ENCODE assay signal across 8 cellular contexts in genomic region chr14:78959674-78960264, GRCh38.
DNase-seq lines count a peak whose midpoint lies in the region; ATAC-seq and TF ChIP-seq lines count a peak whose summit lies in the region.

No MANE protein-coding gene starts in this region.

- H3K9me3 ChIP-seq in mucosa of descending colon, result no peaks in the 10 kb centered on the region

- CTCF ChIA-PET in activated CD8-positive, alpha-beta T cell treated with anti-CD3 and anti-CD28 coated beads, Interleukin-2, amount 10 ng/mL, durations not matched to agents 7 days and 5 days (lab: Charles Lee), result interaction anchor here (0.9 to 2.2 kb wide), 8 partner anchors 10 to 62 kb away, joined by 3 to 9 read pairs (median 3); no protein-coding TSS in a partner anchor

- no peak overlapping the region for H3K4me3 ChIP-seq in mucosa of descending colon

- no peaks in the 10 kb centered on the region for H3K9me3 Mint-ChIP-seq in activated CD8-positive, alpha-beta T cell treated with anti-CD3 and anti-CD28 coated beads, Interleukin-2, amount 10 ng/mL, durations not matched to agents 7 days and 5 days (ENCODE audit: insufficient read depth)
- H3K9me3 Mint-ChIP-seq in stimulated activated naive B cell treated with anti-CD40 and anti-IgM and Interleukin-4, amounts not matched to agents 10 μg/mL and 1 μg/mL and 100 μg/mL, for 72 hours, result no peaks in the 10 kb centered on the region

- peak; percentile 75 for TF ChIP-seq CTCF in mucosa of descending colon (IDR thresholded peaks at IDR 0.05)

- H3K36me3 ChIP-seq in mucosa of descending colon (ENCODE audit: low read depth), result no peaks in the 10 kb centered on the region

- no peaks in the 10 kb centered on the region for H3K4me1 ChIP-seq in mucosa of descending colon (ENCODE audit: low read depth)

- POLR2A ChIA-PET in activated CD8-positive, alpha-beta T cell treated with anti-CD3 and anti-CD28 coated beads, Interleukin-2, amount 10 ng/mL, durations not matched to agents 7 days and 5 days (lab: Charles Lee), result no interaction called here

- DNase-seq in AML-193 (lab: John Stamatoyannopoulos, UW), result peak; percentile 12 to 20
- peak; percentile 30 to 84 for DNase-seq in NCI-H526 (lab: John Stamatoyannopoulos, UW)
- peak; percentile 53 for DNase-seq in activated CD8-positive, alpha-beta T cell treated with anti-CD3 and anti-CD28 coated beads, Interleukin-2, amount 10 ng/mL, durations not matched to agents 7 days and 5 days
- peak; percentile 59 for DNase-seq in epidermal melanocyte (ENCODE audit: insufficient read length, low spot score)
- DNase-seq in mucosa of descending colon, result peak in 2 of 3 donors; percentile 58 to 81
- DNase-seq in stimulated activated naive B cell treated with anti-CD40 and anti-IgM and Interleukin-4, amounts not matched to agents 10 μg/mL and 1 μg/mL and 100 μg/mL, for 72 hours, result peak; percentile 11

- H3K27me3 Mint-ChIP-seq in activated CD8-positive, alpha-beta T cell treated with anti-CD3 and anti-CD28 coated beads, Interleukin-2, amount 10 ng/mL, durations not matched to agents 7 days and 5 days (ENCODE audit: low read depth), result peaks cover 2% of the 10 kb centered on the region
- no peaks in the 10 kb centered on the region for H3K27me3 Mint-ChIP-seq in stimulated activated naive B cell treated with anti-CD40 and anti-IgM and Interleukin-4, amounts not matched to agents 10 μg/mL and 1 μg/mL and 100 μg/mL, for 72 hours

- H3K4me1 Mint-ChIP-seq in activated CD8-positive, alpha-beta T cell treated with anti-CD3 and anti-CD28 coated beads, Interleukin-2, amount 10 ng/mL, durations not matched to agents 7 days and 5 days (ENCODE audit: low read depth), result no peaks in the 10 kb centered on the region
- H3K4me1 Mint-ChIP-seq in stimulated activated naive B cell treated with anti-CD40 and anti-IgM and Interleukin-4, amounts not matched to agents 10 μg/mL and 1 μg/mL and 100 μg/mL, for 72 hours, result no peaks in the 10 kb centered on the region

- intact Hi-C loops in mucosa of descending colon (cut with DNase I, micrococcal nuclease), result no loop called here

- H3K36me3 Mint-ChIP-seq in activated CD8-positive, alpha-beta T cell treated with anti-CD3 and anti-CD28 coated beads, Interleukin-2, amount 10 ng/mL, durations not matched to agents 7 days and 5 days (ENCODE audit: low read depth), result no peaks in the 10 kb centered on the region
- no peaks in the 10 kb centered on the region for H3K36me3 Mint-ChIP-seq in stimulated activated naive B cell treated with anti-CD40 and anti-IgM and Interleukin-4, amounts not matched to agents 10 μg/mL and 1 μg/mL and 100 μg/mL, for 72 hours

- H3K27ac Mint-ChIP-seq in activated CD8-positive, alpha-beta T cell treated with anti-CD3 and anti-CD28 coated beads, Interleukin-2, amount 10 ng/mL, durations not matched to agents 7 days and 5 days, result no peak overlapping the region
- no peak overlapping the region for H3K27ac Mint-ChIP-seq in stimulated activated naive B cell treated with anti-CD40 and anti-IgM and Interleukin-4, amounts not matched to agents 10 μg/mL and 1 μg/mL and 100 μg/mL, for 72 hours

- no peak overlapping the region for H3K4me3 Mint-ChIP-seq in activated CD8-positive, alpha-beta T cell treated with anti-CD3 and anti-CD28 coated beads, Interleukin-2, amount 10 ng/mL, durations not matched to agents 7 days and 5 days
- no peak overlapping the region for H3K4me3 Mint-ChIP-seq in stimulated activated naive B cell treated with anti-CD40 and anti-IgM and Interleukin-4, amounts not matched to agents 10 μg/mL and 1 μg/mL and 100 μg/mL, for 72 hours

- ATAC-seq in GM18870 (IDR thresholded peaks at IDR 0.05; ENCODE audit: unreplicated experiment) (peak; percentile 74), HG03442 (IDR thresholded peaks at IDR 0.05; ENCODE audit: unreplicated experiment) (peak; percentile 82), mucosa of descending colon (peak; percentile 79)
- ATAC-seq in activated CD8-positive, alpha-beta T cell treated with anti-CD3 and anti-CD28 coated beads, Interleukin-2, amount 10 ng/mL, durations not matched to agents 7 days and 5 days, result no peak
- ATAC-seq in stimulated activated naive B cell treated with anti-CD40 and anti-IgM and Interleukin-4, amounts not matched to agents 10 μg/mL and 1 μg/mL and 100 μg/mL, for 72 hours (replicated peaks), result peak; percentile 51 to 66

Comparison
In these comparisons a context has a peak if more than half of its experiments do, and no peak if none do; other contexts are left out.
1. DNase-seq: peak in every context shown above with its lines; median percentile 70 in mucosa of descending colon; 59 in epidermal melanocyte; 57 in NCI-H526; 53 in activated CD8-positive, alpha-beta T cell treated with anti-CD3 and anti-CD28 coated beads, Interleukin-2, amount 10 ng/mL, durations not matched to agents 7 days and 5 days; 16 in AML-193; 11 in stimulated activated naive B cell treated with anti-CD40 and anti-IgM and Interleukin-4, amounts not matched to agents 10 μg/mL and 1 μg/mL and 100 μg/mL, for 72 hours.